Comparison of ENCODE assay signal across 8 cellular contexts in genomic region chr9:99259231-99259918, GRCh38. TPM values are rescaled to one million over a fixed set of nuclear protein-coding genes. Genes with fewer than 3 reads are reported as not detected.
DNase-seq lines count a peak whose midpoint lies in the region; ATAC-seq and TF ChIP-seq lines count a peak whose summit lies in the region.

No MANE protein-coding gene starts in this region.

- DNase-seq in AG08395 (ENCODE audit: low spot score), result peak; percentile 51
- peak; percentile 8 for DNase-seq in HCEC 1CT
- DNase-seq in T-helper 22 cell (ENCODE audit: low read depth), result peak; percentile 4
- DNase-seq in left lung, result peak; percentile 83 to 90
- peak; percentile 18 to 37 for DNase-seq in stimulated activated CD4-positive, alpha-beta T cell treated with anti-CD3 and anti-CD28 coated beads, Interleukin-4, amount 100 ng/mL, for 4 hours
- DNase-seq in SW 1271 (lab: John Stamatoyannopoulos, UW), result no peak
- DNase-seq in GM19240 (ENCODE audit: insufficient read length, low spot score), result no peak

- H3K4me1 ChIP-seq in left lung, result peaks cover 0 to 7% of the 10 kb centered on the region in 2 donors

- no peaks in the 10 kb centered on the region for H3K27me3 ChIP-seq in left lung

- H3K9me3 ChIP-seq in left lung, result no peaks in the 10 kb centered on the region

- peak; percentile 95 for ATAC-seq in left lung

- intact Hi-C loops in left lung (cut with DNase I), result no loop called here

- H3K36me3 ChIP-seq in left lung, result no peaks in the 10 kb centered on the region

- TF ChIP-seq CTCF in left lung (IDR thresholded peaks at IDR 0.05), result no peak

- peak overlapping the region; percentile 16 to 19 for H3K4me3 ChIP-seq in left lung

- peak overlapping the region; percentile 79 for H3K27ac ChIP-seq in cingulate gyrus (ENCODE audit: low read depth, low read length)
- H3K27ac ChIP-seq in left lung, result peak overlapping the region; percentile 1 to 11

RNA-seq across cellular contexts. Expression of gene SEC61B, which starts 37.3 kb away (rescaled TPM):
- 100 to 1,000 TPM; 137 to 184 TPM for total RNA-seq in left lung

RNA-seq across cellular contexts. Expression of gene ALG2, which starts 37.6 kb away (rescaled TPM):
- total RNA-seq in left lung, result 10 to 100 TPM; 38.9 to 47.7 TPM

Comparison
In these comparisons a context has a peak if more than half of its experiments do, and no peak if none do; other contexts are left out.
1. DNase-seq: peak in AG08395 (single experiment), HCEC 1CT (single experiment), T-helper 22 cell (single experiment), left lung (2 of 2) and stimulated activated CD4-positive, alpha-beta T cell treated with anti-CD3 and anti-CD28 coated beads, Interleukin-4, amount 100 ng/mL, for 4 hours (2 of 2); none in SW 1271 (0 of 2) and GM19240 (single experiment).